Comparison of ENCODE assay signal across 8 cellular contexts in the genomic region with DNA sequence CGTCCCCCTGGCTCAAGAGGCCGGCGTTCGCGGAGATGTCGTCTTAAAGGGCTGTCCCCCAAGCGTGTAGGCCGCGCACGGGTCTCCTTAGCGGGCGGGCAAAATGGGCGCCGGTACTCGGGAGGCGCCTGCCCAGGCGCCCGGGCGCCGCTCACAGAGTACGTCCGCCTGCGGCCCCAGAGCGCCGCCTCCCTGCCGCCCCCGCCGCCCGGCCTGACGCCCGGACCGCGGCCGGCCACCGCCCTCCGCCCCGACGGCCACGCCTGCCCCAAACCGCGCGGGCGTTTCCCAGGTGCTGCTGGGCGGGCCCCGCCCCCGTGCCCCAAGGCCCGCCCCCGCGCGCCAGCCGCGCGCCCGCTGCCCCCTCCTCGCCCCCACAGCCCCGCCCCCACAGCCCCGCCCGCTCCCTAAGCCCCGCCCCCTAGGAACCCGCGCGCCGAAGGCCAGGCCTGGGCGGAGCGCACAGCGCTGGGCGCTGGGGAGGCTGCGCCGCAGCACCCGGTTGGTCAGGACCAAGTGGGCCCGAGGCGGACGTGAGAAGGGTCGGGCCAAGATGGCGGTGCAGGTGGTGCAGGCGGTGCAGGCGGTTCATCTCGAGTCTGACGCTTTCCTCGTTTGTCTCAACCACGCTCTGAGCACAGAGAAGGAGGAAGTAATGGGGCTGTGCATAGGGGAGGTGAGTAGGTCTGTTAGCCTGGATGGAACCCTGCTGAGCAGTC. TPM values are rescaled to one million over a fixed set of nuclear protein-coding genes. Genes with fewer than 3 reads are reported as not detected.
DNase-seq lines count a peak whose midpoint lies in the region; ATAC-seq and TF ChIP-seq lines count a peak whose summit lies in the region.

A gene (plus strand): TSS at position 534 of the 719 bp plus-strand sequence. CDS start 20 bp downstream, at position 554.
A gene with protein sequence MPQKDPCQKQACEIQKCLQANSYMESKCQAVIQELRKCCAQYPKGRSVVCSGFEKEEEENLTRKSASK (minus strand): TSS at position 162 of the 719 bp plus-strand sequence. CDS start 7,113 bp downstream, outside the sequence.
A gene with protein sequence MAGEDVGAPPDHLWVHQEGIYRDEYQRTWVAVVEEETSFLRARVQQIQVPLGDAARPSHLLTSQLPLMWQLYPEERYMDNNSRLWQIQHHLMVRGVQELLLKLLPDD (minus strand): TSS at position 162 of the 719 bp plus-strand sequence. CDS start 5,126 bp downstream, outside the sequence.

- H3K36me3 ChIP-seq in CD4-positive, CD25-positive, alpha-beta regulatory T cell (ENCODE audit: control insufficient read depth, insufficient read depth, low read length) = peaks cover 7% of the 10 kb centered on the region

- intact Hi-C loops in activated CD8-positive, alpha-beta T cell treated with anti-CD3 and anti-CD28 coated beads for 36 hours (cut with micrococcal nuclease) = no loop called here

- H3K4me1 ChIP-seq in CD4-positive, CD25-positive, alpha-beta regulatory T cell (ENCODE audit: control insufficient read depth, insufficient read depth, low read length, poor library complexity, severe bottlenecking) = peaks cover 31% of the 10 kb centered on the region

- H3K9me3 Mint-ChIP-seq in CD4-positive, CD25-positive, alpha-beta regulatory T cell = peaks cover 0 to 2% (median 0%) of the 10 kb centered on the region in 7 donors
- H3K9me3 Mint-ChIP-seq in activated CD8-positive, alpha-beta T cell treated with anti-CD3 and anti-CD28 coated beads for 36 hours = no peaks in the 10 kb centered on the region

- H3K4me1 Mint-ChIP-seq in CD4-positive, CD25-positive, alpha-beta regulatory T cell = peaks cover 9 to 60% (median 43%) of the 10 kb centered on the region in 4 donors
- peaks cover 56% of the 10 kb centered on the region for H3K4me1 Mint-ChIP-seq in activated CD8-positive, alpha-beta T cell treated with anti-CD3 and anti-CD28 coated beads for 36 hours (ENCODE audit: low read depth)

- peak within 1 kb of the TSS; percentile 82 for H3K27ac ChIP-seq in CD4-positive, CD25-positive, alpha-beta regulatory T cell (ENCODE audit: insufficient read depth, low read length, poor library complexity, severe bottlenecking)

- H3K27me3 Mint-ChIP-seq in CD4-positive, CD25-positive, alpha-beta regulatory T cell = no peaks in the 10 kb centered on the region
- no peaks in the 10 kb centered on the region for H3K27me3 Mint-ChIP-seq in activated CD8-positive, alpha-beta T cell treated with anti-CD3 and anti-CD28 coated beads for 36 hours

- TF ChIP-seq CTCF in activated CD8-positive, alpha-beta T cell treated with anti-CD3 and anti-CD28 coated beads for 36 hours (IDR thresholded peaks at IDR 0.05) = no peak

- peak within 1 kb of the TSS; percentile 89 to 94 (median 93) for H3K27ac Mint-ChIP-seq in CD4-positive, CD25-positive, alpha-beta regulatory T cell
- peak within 1 kb of the TSS; percentile 95 for H3K27ac Mint-ChIP-seq in activated CD8-positive, alpha-beta T cell treated with anti-CD3 and anti-CD28 coated beads for 36 hours

- H3K36me3 Mint-ChIP-seq in CD4-positive, CD25-positive, alpha-beta regulatory T cell = peaks cover 12% of the 10 kb centered on the region
- peaks cover 34% of the 10 kb centered on the region for H3K36me3 Mint-ChIP-seq in activated CD8-positive, alpha-beta T cell treated with anti-CD3 and anti-CD28 coated beads for 36 hours (ENCODE audit: low read depth)

- H3K27me3 ChIP-seq in CD4-positive, CD25-positive, alpha-beta regulatory T cell (ENCODE audit: control insufficient read depth, insufficient read depth, low read length) = no peaks in the 10 kb centered on the region

- DNase-seq in CD4-positive, CD25-positive, alpha-beta regulatory T cell = peak; percentile 73 to 84 (median 76)
- peak; percentile 72 for DNase-seq in NCI-H82 treated with DMSO at 0.1 percent for 48 hours (lab: John Stamatoyannopoulos, UW; ENCODE audit: unreplicated experiment)
- DNase-seq in activated CD8-positive, alpha-beta T cell treated with anti-CD3 and anti-CD28 coated beads for 36 hours = peak; percentile 81
- DNase-seq in effector CD4-positive, alpha-beta T cell = peak; percentile 64
- DNase-seq in lung microvascular endothelial cell (ENCODE audit: low read depth in 2 of 2) = peak; percentile 84 to 88
- peak; percentile 49 to 61 (median 50) for DNase-seq in stimulated activated CD4-positive, alpha-beta T cell treated with anti-CD3 and anti-CD28 coated beads, TNF-alpha, amount 100 ng/mL, for 4 hours (ENCODE audit: low read depth in 3 of 3)

- H3K4me3 ChIP-seq in CD4-positive, CD25-positive, alpha-beta regulatory T cell (ENCODE audit: low read depth, low read length) = peak within 1 kb of the TSS; percentile 92

- CTCF ChIA-PET in activated CD8-positive, alpha-beta T cell treated with anti-CD3 and anti-CD28 coated beads for 36 hours (lab: Charles Lee) = interaction anchor here (0.9 to 1.1 kb wide), 2 partner anchors 13 to 153 kb away, joined by 4 to 7 read pairs; no protein-coding TSS in a partner anchor

- POLR2A ChIA-PET in activated CD8-positive, alpha-beta T cell treated with anti-CD3 and anti-CD28 coated beads for 36 hours (lab: Charles Lee) = interaction anchor here (1.2 to 1.9 kb wide), 2 partner anchors 8 to 145 kb away, joined by 3 to 7 read pairs; a partner anchor contains a TSS

- peak within 1 kb of the TSS; percentile 89 to 97 (median 94) for H3K4me3 Mint-ChIP-seq in CD4-positive, CD25-positive, alpha-beta regulatory T cell
- peak within 1 kb of the TSS; percentile 90 for H3K4me3 Mint-ChIP-seq in activated CD8-positive, alpha-beta T cell treated with anti-CD3 and anti-CD28 coated beads for 36 hours

- ATAC-seq in CD4-positive, CD25-positive, alpha-beta regulatory T cell (ENCODE audit: low read depth in 2 of 2) = peak; percentile 81 to 82
- ATAC-seq in GM19438 (IDR thresholded peaks at IDR 0.05; ENCODE audit: low read depth, unreplicated experiment) (peak; percentile 89), HG03571 (IDR thresholded peaks at IDR 0.05; ENCODE audit: unreplicated experiment) (peak; percentile 88)
- ATAC-seq in activated CD8-positive, alpha-beta T cell treated with anti-CD3 and anti-CD28 coated beads for 36 hours = peak; percentile 93

- H3K9me3 ChIP-seq in CD4-positive, CD25-positive, alpha-beta regulatory T cell (ENCODE audit: control insufficient read depth in 2 of 2, low read length in 2 of 2) = no peaks in the 10 kb centered on the region

RNA-seq across cellular contexts. Expression of the first gene that starts in this region (rescaled TPM):
- total RNA-seq in CD4-positive, CD25-positive, alpha-beta regulatory T cell = 13.7 TPM
- polyA plus RNA-seq in CD4-positive, CD25-positive, alpha-beta regulatory T cell = 10 to 100 TPM; 22.3 to 26.8 (median 25.0) TPM
- 10 to 100 TPM; 30.0 to 32.5 TPM for total RNA-seq in activated CD8-positive, alpha-beta T cell treated with anti-CD3 and anti-CD28 coated beads for 36 hours
- total RNA-seq in lung microvascular endothelial cell = 8.5 and 9.4 TPM in 2 replicates

RNA-seq across cellular contexts. Expression of the second gene that starts in this region (rescaled TPM):
- 3.7 TPM for total RNA-seq in CD4-positive, CD25-positive, alpha-beta regulatory T cell
- 10 to 100 TPM; 17.8 to 22.9 (median 20.5) TPM for polyA plus RNA-seq in CD4-positive, CD25-positive, alpha-beta regulatory T cell
- total RNA-seq in activated CD8-positive, alpha-beta T cell treated with anti-CD3 and anti-CD28 coated beads for 36 hours = 1 to 10 TPM; 3.8 to 5.1 TPM
- total RNA-seq in lung microvascular endothelial cell = 6.3 and 13.3 TPM in 2 replicates

RNA-seq across cellular contexts. Expression of the third gene that starts in this region (rescaled TPM):
- total RNA-seq in CD4-positive, CD25-positive, alpha-beta regulatory T cell = 16.1 TPM
- 10 to 100 TPM; 23.5 to 30.6 (median 25.7) TPM for polyA plus RNA-seq in CD4-positive, CD25-positive, alpha-beta regulatory T cell
- total RNA-seq in activated CD8-positive, alpha-beta T cell treated with anti-CD3 and anti-CD28 coated beads for 36 hours = 10 to 100 TPM; 23.4 to 23.9 TPM
- 16.6 and 17.5 TPM in 2 replicates for total RNA-seq in lung microvascular endothelial cell

Comparison
In these comparisons a context has a peak if more than half of its experiments do, and no peak if none do; other contexts are left out.
1. Peak in every context shown above with its lines: DNase-seq, ATAC-seq, H3K4me3 ChIP-seq and H3K27ac ChIP-seq.